6 cellular contexts compared by ENCODE assay signal in the genomic region with DNA sequence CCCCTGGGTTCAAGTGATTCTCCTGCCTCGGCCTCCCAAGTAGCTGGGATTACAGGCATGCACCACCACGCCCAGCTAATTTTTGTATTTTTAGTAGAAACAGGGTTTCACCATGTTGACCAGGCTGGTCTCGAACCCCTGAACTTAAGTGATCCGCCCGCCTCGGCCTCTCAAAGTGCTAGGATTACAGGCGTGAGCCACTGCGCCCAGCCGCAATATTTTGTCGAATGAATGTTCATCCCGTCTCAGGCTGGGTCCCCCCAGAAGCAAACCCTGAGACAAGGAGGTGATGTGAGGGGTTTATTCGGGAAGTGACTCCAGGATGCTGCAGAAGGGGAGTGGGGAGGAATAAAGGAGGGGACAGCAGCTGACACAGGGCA. TPM values are rescaled to one million over a fixed set of nuclear protein-coding genes. Genes with fewer than 3 reads are reported as not detected.
"Had no signal": no experiment of that assay in that cellular context is flagged by ENCODE, and none has a peak within 500 bp of the region (broad histone marks: within the 10 kb centered on the region; RNA-seq: fewer than 3 reads in every experiment).

No MANE protein-coding gene starts in this region.

RNA-seq across cellular contexts. Expression of a gene that starts 10.7 kb away (rescaled TPM):
- total RNA-seq: myocyte had no signal

RNA-seq across cellular contexts. Expression of a gene that starts 21.1 kb away (rescaled TPM):
- total RNA-seq: dermis blood vessel endothelial cell, myocyte, psoas muscle, right lobe of liver, urinary bladder had no signal

RNA-seq across cellular contexts. Expression of a gene that starts 48.9 kb away (rescaled TPM):
- total RNA-seq: mesothelial cell of epicardium, myocyte had no signal
